Comparison of ENCODE assay signal across 9 cellular contexts in genomic region chr3:52237006-52237658, GRCh38. TPM values are rescaled to one million over a fixed set of nuclear protein-coding genes. Genes with fewer than 3 reads are reported as not detected.
A peak's percentile ranks its signal among the peaks of the same experiment; 100 is the strongest.
DNase-seq lines count a peak whose midpoint lies in the region; ATAC-seq and TF ChIP-seq lines count a peak whose summit lies in the region.
"Had no signal": no experiment of that assay in that cellular context is flagged by ENCODE, and none has a peak within 500 bp of the region (broad histone marks: within the 10 kb centered on the region; RNA-seq: fewer than 3 reads in every experiment).

No MANE protein-coding gene starts in this region.

- ATAC-seq in HG03280 (IDR thresholded peaks at IDR 0.05; ENCODE audit: unreplicated experiment) = no peak
- no peak for ATAC-seq in HG03378 (IDR thresholded peaks at IDR 0.05; ENCODE audit: unreplicated experiment)

- H3K36me3 ChIP-seq in DOHH2 (ENCODE audit: control insufficient read depth, low read length) (peaks cover 22% of the 10 kb centered on the region), SJSA1 (peaks cover 30% of the 10 kb centered on the region), prostate gland (no peaks in the 10 kb centered on the region)

- H3K9me2 ChIP-seq in DOHH2 (replicated peaks; ENCODE audit: control insufficient read depth, low read length) = no peaks in the 10 kb centered on the region

- TF ChIP-seq CTCF in DOHH2 (IDR thresholded peaks at IDR 0.05; ENCODE audit: low read depth, low read length, poor library complexity, severe bottlenecking) (no peak), fibroblast of mammary gland (conservative IDR thresholded peaks at IDR 0.05; ENCODE audit: control insufficient read depth, insufficient read depth, low read depth, low read length) (no peak), prostate gland (IDR thresholded peaks at IDR 0.05) (no peak)

- H3K9me3 ChIP-seq in DOHH2 (ENCODE audit: control insufficient read depth, insufficient read depth, low read length) (no peaks in the 10 kb centered on the region), SJSA1 (replicated peaks) (no peaks in the 10 kb centered on the region), prostate gland (no peaks in the 10 kb centered on the region)

- WGBS in prostate gland = 68% methylated on average over 6 of the region's 6 CpGs

- H4K20me1 ChIP-seq in DOHH2 (ENCODE audit: control insufficient read depth, insufficient read depth, low read depth, low read length) = no peaks in the 10 kb centered on the region; the same call in 1 of the 2 replicates

- H3K27ac ChIP-seq in DOHH2 (ENCODE audit: low read depth, low read length) (no peak overlapping the region), SJSA1 (peak overlapping the region; percentile 53), prostate gland (peak overlapping the region; percentile 83 to 90)

- DNase-seq in SJSA1 (ENCODE audit: low read depth in 1 of 2, low spot score in 2 of 2) (no peak), fibroblast of mammary gland (ENCODE audit: low read depth) (no peak), prostate gland (ENCODE audit: low spot score) (no peak), RKO (ENCODE audit: low spot score) (no peak)
- no peak for DNase-seq in stimulated activated naive CD4-positive, alpha-beta T cell treated with Interleukin-2 at 50 U/mL for 16 hours (lab: John Stamatoyannopoulos, UW)
- DNase-seq: SHP77 had no signal

- H3K4me3 ChIP-seq in DOHH2 (ENCODE audit: low read length) = peak overlapping the region; percentile 85
- no peak overlapping the region for H3K4me3 ChIP-seq in SJSA1
- peak overlapping the region; percentile 36 for H3K4me3 ChIP-seq in fibroblast of mammary gland (ENCODE audit: control insufficient read depth, low read depth, low read length)
- peak overlapping the region in 1 of 2 donors; percentile 82 for H3K4me3 ChIP-seq in prostate gland

- TF ChIP-seq POLR2A in prostate gland (IDR thresholded peaks at IDR 0.05) = no peak

- H3K79me2 ChIP-seq in DOHH2 (ENCODE audit: control insufficient read depth, low read length) = peaks cover 44% of the 10 kb centered on the region

- H3F3A ChIP-seq in DOHH2 (ENCODE audit: control insufficient read depth, insufficient read depth) = no peaks in the 10 kb centered on the region; the same call in 1 of the 2 replicates

- H3K27me3 ChIP-seq in DOHH2 (ENCODE audit: control insufficient read depth, low read length) = no peaks in the 10 kb centered on the region
- H3K27me3 ChIP-seq in SJSA1 (replicated peaks) = no peaks in the 10 kb centered on the region
- H3K27me3 ChIP-seq in prostate gland (replicated peaks; ENCODE audit: insufficient read depth) = no peaks in the 10 kb centered on the region

- peak overlapping the region; percentile 99 for H3K4me2 ChIP-seq in DOHH2 (ENCODE audit: low read length)

- intact Hi-C loops in prostate gland (cut with DNase I) = loop anchor here (5.0 kb wide), 1 partner anchor 50 kb away; the partner anchor contains the start of gene GLYCTK

- H3K4me1 ChIP-seq in DOHH2 (ENCODE audit: control insufficient read depth, low read length) = peaks cover 26% of the 10 kb centered on the region
- H3K4me1 ChIP-seq in SJSA1 (replicated peaks) = peaks cover 28% of the 10 kb centered on the region
- H3K4me1 ChIP-seq in prostate gland (replicated peaks) = peaks cover 18% of the 10 kb centered on the region

RNA-seq across cellular contexts. Expression of gene TWF2, which starts 1.8 kb away (rescaled TPM):
- total RNA-seq in SJSA1 (2014; rRNA removed; shearing (Covaris generic)) = 61.1 and 66.5 TPM in 2 replicates
- 10 to 100 TPM; 60.9 to 65.5 TPM for total RNA-seq in prostate gland

RNA-seq across cellular contexts. Expression of gene PPM1M, which starts 8.4 kb away (rescaled TPM):
- total RNA-seq in SJSA1 (2014; rRNA removed; shearing (Covaris generic)) = 5.5 and 7.7 TPM in 2 replicates
- 10 to 100 TPM; 22.4 to 33.2 TPM for total RNA-seq in prostate gland

RNA-seq across cellular contexts. Expression of gene TLR9, which starts 11.7 kb away (rescaled TPM):
- total RNA-seq in SJSA1 (2014; rRNA removed; shearing (Covaris generic)) = not detected in 2 replicates
- total RNA-seq in prostate gland = under 1 TPM in 1 of 2 donors, not detected in 1; 0.17 TPM

RNA-seq across cellular contexts. Expression of gene ALAS1, which starts 39.2 kb away (rescaled TPM):
- 26.6 and 44.8 TPM in 2 replicates for total RNA-seq in SJSA1 (2014; rRNA removed; shearing (Covaris generic))
- 10 to 100 TPM; 39.8 to 58.8 TPM for total RNA-seq in prostate gland

RNA-seq across cellular contexts. Expression of gene WDR82, which starts 41.3 kb away (rescaled TPM):
- total RNA-seq in SJSA1 (2014; rRNA removed; shearing (Covaris generic)) = 24.1 and 37.0 TPM in 2 replicates
- 10 to 100 TPM; 52.4 to 86.9 TPM for total RNA-seq in prostate gland
